In the genomic region with DNA sequence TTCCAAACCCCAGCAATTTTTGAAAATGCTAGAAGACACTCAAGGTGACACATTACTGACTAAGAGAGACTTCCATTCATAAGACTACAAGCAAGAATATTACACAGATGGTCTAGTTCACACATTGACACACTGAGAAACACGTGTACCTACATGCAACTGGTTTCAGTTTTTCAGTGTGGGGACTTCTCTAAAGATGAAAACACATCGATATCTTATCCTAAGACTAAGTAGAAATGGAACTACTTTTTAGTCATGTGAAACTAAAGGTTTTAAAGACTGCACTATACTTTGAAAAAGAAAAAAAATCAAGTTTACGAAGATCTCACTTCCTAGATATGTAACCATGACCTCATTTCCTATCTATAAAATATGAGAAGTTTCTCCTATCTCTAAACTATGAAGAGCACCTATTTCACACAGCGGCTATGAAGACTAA, we compare ENCODE assay signal across 8 cellular contexts. TPM values are rescaled to one million over a fixed set of nuclear protein-coding genes. Genes with fewer than 3 reads are reported as not detected.
DNase-seq lines count a peak whose midpoint lies in the region; ATAC-seq and TF ChIP-seq lines count a peak whose summit lies in the region.
"Not testable (repeated sequence)": the region's sequence is repeated elsewhere in the genome, so short reads cannot be mapped to it uniquely, and the experiment has no call there.

No MANE protein-coding gene starts in this region.

- not testable (repeated sequence) for H3K9me3 Mint-ChIP-seq in CD4-positive, alpha-beta T cell; activated T-cell treated with anti-CD3 and anti-CD28 coated beads, Interleukin-2, amount 50 U/mL, for 72 hours; natural killer cell treated with Interleukin-12 subunit alpha and Interleukin-12 subunit beta and Interleukin-15 and Interleukin-18, amount 100 ng/mL, for 72 hours

- not testable (repeated sequence) for H3K27ac Mint-ChIP-seq in CD4-positive, alpha-beta T cell; activated T-cell treated with anti-CD3 and anti-CD28 coated beads, Interleukin-2, amount 50 U/mL, for 72 hours; natural killer cell treated with Interleukin-12 subunit alpha and Interleukin-12 subunit beta and Interleukin-15 and Interleukin-18, amount 100 ng/mL, for 72 hours

- not testable (repeated sequence) for H3K4me3 Mint-ChIP-seq in CD4-positive, alpha-beta T cell; activated T-cell treated with anti-CD3 and anti-CD28 coated beads, Interleukin-2, amount 50 U/mL, for 72 hours; natural killer cell treated with Interleukin-12 subunit alpha and Interleukin-12 subunit beta and Interleukin-15 and Interleukin-18, amount 100 ng/mL, for 72 hours

- CTCF ChIA-PET in CD4-positive, alpha-beta T cell (lab: Charles Lee): not testable (repeated sequence)

- intact Hi-C loops in CD4-positive, alpha-beta T cell (cut with DNase I, micrococcal nuclease): not testable (repeated sequence)

- POLR2A ChIA-PET in CD4-positive, alpha-beta T cell (lab: Charles Lee): not testable (repeated sequence)

- not testable (repeated sequence) for H3K9me3 ChIP-seq in CD4-positive, alpha-beta T cell (ENCODE audit: control insufficient read depth, low read length)

- not testable (repeated sequence) for H3K4me1 Mint-ChIP-seq in CD4-positive, alpha-beta T cell (ENCODE audit: low read depth); activated T-cell treated with anti-CD3 and anti-CD28 coated beads, Interleukin-2, amount 50 U/mL, for 72 hours (ENCODE audit: low read depth); natural killer cell treated with Interleukin-12 subunit alpha and Interleukin-12 subunit beta and Interleukin-15 and Interleukin-18, amount 100 ng/mL, for 72 hours (ENCODE audit: low read depth in 2 of 2)

- not testable (repeated sequence) for TF ChIP-seq CTCF in CD4-positive, alpha-beta T cell (IDR thresholded peaks at IDR 0.05)

- H3K36me3 Mint-ChIP-seq in CD4-positive, alpha-beta T cell (ENCODE audit: low read depth); activated T-cell treated with anti-CD3 and anti-CD28 coated beads, Interleukin-2, amount 50 U/mL, for 72 hours (ENCODE audit: insufficient read depth in 2 of 2); natural killer cell treated with Interleukin-12 subunit alpha and Interleukin-12 subunit beta and Interleukin-15 and Interleukin-18, amount 100 ng/mL, for 72 hours: not testable (repeated sequence)

- not testable (repeated sequence) for H3K27ac ChIP-seq in CD4-positive, alpha-beta T cell (ENCODE audit: low read depth, low read length)

- peak; percentile 62 for ATAC-seq in CD4-positive, alpha-beta T cell (ENCODE audit: poor library complexity)
- ATAC-seq in GM18858 (IDR thresholded peaks at IDR 0.05; ENCODE audit: unreplicated experiment) (peak; percentile 61), GM19452 (IDR thresholded peaks at IDR 0.05; ENCODE audit: unreplicated experiment) (peak; percentile 58), GM21576 (IDR thresholded peaks at IDR 0.05; ENCODE audit: unreplicated experiment) (peak; percentile 58), HG02870 (IDR thresholded peaks at IDR 0.05; ENCODE audit: unreplicated experiment) (peak; percentile 69), HG03354 (IDR thresholded peaks at IDR 0.05; ENCODE audit: poor library complexity, severe bottlenecking, unreplicated experiment) (peak; percentile 52)
- peak; percentile 81 to 83 for ATAC-seq in activated T-cell treated with anti-CD3 and anti-CD28 coated beads, Interleukin-2, amount 50 U/mL, for 72 hours (replicated peaks in 1 of 2)
- peak; percentile 73 to 88 for ATAC-seq in natural killer cell treated with Interleukin-12 subunit alpha and Interleukin-12 subunit beta and Interleukin-15 and Interleukin-18, amount 100 ng/mL, for 72 hours

- DNase-seq in CD4-positive, alpha-beta T cell; activated T-cell treated with anti-CD3 and anti-CD28 coated beads, Interleukin-2, amount 50 U/mL, for 72 hours; natural killer cell treated with Interleukin-12 subunit alpha and Interleukin-12 subunit beta and Interleukin-15 and Interleukin-18, amount 100 ng/mL, for 72 hours (ENCODE audit: low spot score): not testable (repeated sequence)

- not testable (repeated sequence) for H3K27me3 Mint-ChIP-seq in CD4-positive, alpha-beta T cell; activated T-cell treated with anti-CD3 and anti-CD28 coated beads, Interleukin-2, amount 50 U/mL, for 72 hours (ENCODE audit: low read depth); natural killer cell treated with Interleukin-12 subunit alpha and Interleukin-12 subunit beta and Interleukin-15 and Interleukin-18, amount 100 ng/mL, for 72 hours

- H3K27me3 ChIP-seq in CD4-positive, alpha-beta T cell (ENCODE audit: control insufficient read depth, insufficient read depth, low read length): not testable (repeated sequence)

RNA-seq across cellular contexts. Expression of a gene that starts 34.4 kb away (rescaled TPM):
- total RNA-seq in CD4-positive, alpha-beta T cell: 100 to 1,000 TPM; 276 to 295 TPM
- 100 to 1,000 TPM; 180 TPM for total RNA-seq in activated T-cell treated with anti-CD3 and anti-CD28 coated beads, Interleukin-2, amount 50 U/mL, for 72 hours
- total RNA-seq in natural killer cell treated with Interleukin-12 subunit alpha and Interleukin-12 subunit beta and Interleukin-15 and Interleukin-18, amount 100 ng/mL, for 72 hours: 100 to 1,000 TPM; 228 to 360 TPM

RNA-seq across cellular contexts. Expression of a gene that starts 36.2 kb away (rescaled TPM):
- total RNA-seq in CD4-positive, alpha-beta T cell: 10 to 100 TPM; 41.0 to 45.2 TPM
- 10 to 100 TPM; 33.8 to 38.3 TPM for total RNA-seq in activated T-cell treated with anti-CD3 and anti-CD28 coated beads, Interleukin-2, amount 50 U/mL, for 72 hours
- 10 to 100 TPM; 46.8 to 96.5 TPM for total RNA-seq in natural killer cell treated with Interleukin-12 subunit alpha and Interleukin-12 subunit beta and Interleukin-15 and Interleukin-18, amount 100 ng/mL, for 72 hours
